ENCODE assay signal across 1 cellular context in genomic region chr10:4103586-4103985, GRCh38.
TF ChIP-seq lines count a peak whose summit lies in the region.

No MANE protein-coding gene starts in this region.

TF ChIP-seq in SK-N-SH, 30 proteins besides CTCF, POLR2A, EP300 and RAD21 (continued from another document):
- no peak for TF ChIP-seq USF2 (IDR thresholded peaks at IDR 0.05; ENCODE audit: borderline replicate concordance, low read depth, low read length)
- TF ChIP-seq TCF12 (IDR thresholded peaks at IDR 0.05) = no peak
- no peak for TF ChIP-seq MAX (IDR thresholded peaks at IDR 0.05; ENCODE audit: low read depth)
